Comparison of ENCODE assay signal across 23 cellular contexts in genomic region chr18:32393407-32393806, GRCh38.
DNase-seq lines count a peak whose midpoint lies in the region; ATAC-seq, FAIRE-seq and TF ChIP-seq lines count a peak whose summit lies in the region.
"Had no signal": no experiment of that assay in that cellular context is flagged by ENCODE, and none has a peak within 500 bp of the region (broad histone marks: within the 10 kb centered on the region; RNA-seq: fewer than 3 reads in every experiment).

No MANE protein-coding gene starts in this region.

- TF ChIP-seq POLR2A in heart left ventricle (IDR thresholded peaks at IDR 0.05), result no peak

- TF ChIP-seq CTCF in HEK293 (tag by site-specific recombination; IDR thresholded peaks at IDR 0.05) (no peak), heart left ventricle (IDR thresholded peaks at IDR 0.05) (no peak)

- CTCF ChIA-PET in HEK293 (lab: Yijun Ruan, JAX), result interaction anchor here (1.7 to 2.0 kb wide), 2 partner anchors 10 to 78 kb away, joined by 4 to 5 read pairs; partner anchors contain the start of gene GAREM1

- peak; percentile 17 for DNase-seq in NCI-H1105 (lab: John Stamatoyannopoulos, UW)
- no peak for DNase-seq in frontal cortex (ENCODE audit: low spot score in 2 of 2)
- no peak for DNase-seq in small intestine
- DNase-seq in left colon, result no peak
- DNase-seq in heart left ventricle, result no peak
- DNase-seq: Caco-2; CD4-positive, CD25-positive, alpha-beta regulatory T cell; CD8-positive, alpha-beta T cell; DMS 273 treated with DMSO at 0.1 percent for 48 hours; DMS79; EL; GDM1; GM23248; H7; HCEC 1CT; HFFc6 had no signal

- 11 to 48% (median 26%) methylated on average over 3 of the region's 3 CpGs for WGBS in small intestine, 3 donors
- 56 to 73% (median 66%) methylated on average over 3 of the region's 3 CpGs for WGBS in heart left ventricle, 4 donors

- no peaks in the 10 kb centered on the region for H3K4me1 ChIP-seq in HEK293 (ENCODE audit: control insufficient read depth, insufficient read depth, low read length)
- H3K4me1 ChIP-seq in small intestine (ENCODE audit: control insufficient read depth in 2 of 2, insufficient read depth in 1 of 2, low read depth in 1 of 2, low read length in 1 of 2), result peaks cover 0 to 2% of the 10 kb centered on the region in 2 donors
- peaks cover 0 to 16% (median 0%) of the 10 kb centered on the region in 12 donors for H3K4me1 ChIP-seq in heart left ventricle
- H3K4me1 ChIP-seq: BLaER1, Caco-2 had no signal

- no peak for ATAC-seq in HG02884 (IDR thresholded peaks at IDR 0.05; ENCODE audit: unreplicated experiment)
- no peak for ATAC-seq in left colon
- ATAC-seq in heart left ventricle, result no peak
- ATAC-seq: CD8-positive, alpha-beta T cell; GM12878 had no signal

- no peaks in the 10 kb centered on the region for H3K36me3 ChIP-seq in HEK293 (ENCODE audit: control insufficient read depth in 2 of 2, insufficient read depth in 1 of 2, low read length in 2 of 2)
- no peaks in the 10 kb centered on the region for H3K36me3 ChIP-seq in small intestine (ENCODE audit: control insufficient read depth in 2 of 2, insufficient read depth in 2 of 2, low read length in 2 of 2)
- H3K36me3 ChIP-seq in heart left ventricle, result no peaks in the 10 kb centered on the region
- H3K36me3 ChIP-seq: BLaER1 had no signal

- POLR2A ChIA-PET in HEK293 (lab: Yijun Ruan, JAX), result interaction anchor here (0.6 kb wide), 1 partner anchor 17 kb away, joined by 3 read pairs; no protein-coding TSS in a partner anchor

- H3K27me3 ChIP-seq in small intestine (ENCODE audit: control insufficient read depth in 2 of 2, insufficient read depth in 2 of 2, low read length in 2 of 2), result no peaks in the 10 kb centered on the region
- H3K27me3 ChIP-seq in heart left ventricle, result no peaks in the 10 kb centered on the region
- H3K27me3 ChIP-seq: BLaER1 had no signal

- no peaks in the 10 kb centered on the region for H3K9me3 ChIP-seq in HEK293 (ENCODE audit: control insufficient read depth, insufficient read depth, low read depth, low read length)
- no peaks in the 10 kb centered on the region for H3K9me3 ChIP-seq in small intestine (ENCODE audit: control insufficient read depth, low read depth)
- peaks cover 0 to 5% (median 0%) of the 10 kb centered on the region in 12 donors for H3K9me3 ChIP-seq in heart left ventricle
- H3K9me3 ChIP-seq: Caco-2 had no signal

- H3K27ac ChIP-seq in HEK293 (ENCODE audit: extremely low read depth, low read depth, low read length) (no peak overlapping the region), small intestine (ENCODE audit: low read depth in 1 of 2, low read length in 1 of 2) (no peak overlapping the region), heart left ventricle (no peak overlapping the region)
- H3K27ac ChIP-seq: BLaER1, C4-2B, GM23248 had no signal

- FAIRE-seq in frontal cortex (lab: Jason Lieb, UNC) (peak; percentile 48), small intestine (lab: Jason Lieb, UNC) (peak; percentile 65)
- FAIRE-seq: GM12878, GM19239, H1 had no signal

- intact Hi-C loops in left colon (cut with DNase I, micrococcal nuclease), result no loop called here
- intact Hi-C loops in heart left ventricle (cut with DNase I), result no loop called here

- no peak overlapping the region for H3K4me3 ChIP-seq in HEK293 (ENCODE audit: low read depth, low read length)
- no peak overlapping the region for H3K4me3 ChIP-seq in small intestine (ENCODE audit: low read depth in 1 of 2, low read length in 2 of 2)
- H3K4me3 ChIP-seq in heart left ventricle, result no peak overlapping the region
- H3K4me3 ChIP-seq: BLaER1, GM12878, GM23248 had no signal

TF ChIP-seq in HEK293, 187 proteins besides CTCF, POLR2A, EP300 and RAD21:
- no peak for TF ChIP-seq ZNF561 (tag by site-specific recombination; IDR thresholded peaks at IDR 0.05; ENCODE audit: borderline replicate concordance)
- peak; percentile 23; the same call in 1 of the 2 replicates for TF ChIP-seq PRDM6 (tag by site-specific recombination; IDR thresholded peaks at IDR 0.05)
- no peak for TF ChIP-seq ZNF571 (tag by site-specific recombination; IDR thresholded peaks at IDR 0.05)
- TF ChIP-seq ZNF777 (tag by site-specific recombination; IDR thresholded peaks at IDR 0.05; ENCODE audit: borderline replicate concordance), result no peak
- peak; percentile 48 for TF ChIP-seq TCF7L2 (IDR thresholded peaks at IDR 0.05; ENCODE audit: borderline replicate concordance, low read depth, low read length)
- TF ChIP-seq ZNF211 (tag by site-specific recombination; IDR thresholded peaks at IDR 0.05; ENCODE audit: low read depth), result no peak
- no peak for TF ChIP-seq SALL2 (tag by site-specific recombination; IDR thresholded peaks at IDR 0.05; ENCODE audit: borderline replicate concordance)
- TF ChIP-seq ZNF843 (tag by site-specific recombination; IDR thresholded peaks at IDR 0.05), result no peak
- TF ChIP-seq ZNF529 (tag by site-specific recombination; IDR thresholded peaks at IDR 0.05; ENCODE audit: insufficient replicate concordance), result no peak
